Comparison of ENCODE assay signal across 18 cellular contexts in the genomic region with DNA sequence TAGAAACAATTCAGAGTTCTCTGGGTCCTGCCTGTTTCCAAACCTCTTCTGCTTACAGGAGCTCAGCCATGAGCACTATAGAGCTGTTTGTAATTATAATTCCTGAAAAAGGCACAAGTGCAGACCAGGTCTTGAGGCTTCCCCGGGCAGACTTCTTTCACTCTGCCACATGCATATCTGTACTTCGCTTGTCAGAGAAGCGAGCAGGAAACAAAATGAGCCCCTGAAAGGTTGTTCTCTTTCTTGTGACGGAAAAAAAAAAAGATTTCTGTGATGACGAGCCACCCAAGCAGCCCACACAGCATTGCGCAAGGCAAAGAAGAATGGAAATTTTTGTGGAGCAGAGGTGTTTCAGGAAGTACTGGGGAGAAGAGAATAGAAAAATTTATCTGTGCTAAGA.
DNase-seq lines count a peak whose midpoint lies in the region; ATAC-seq, FAIRE-seq and TF ChIP-seq lines count a peak whose summit lies in the region.
"Had no signal": no experiment of that assay in that cellular context is flagged by ENCODE, and none has a peak within 500 bp of the region (broad histone marks: within the 10 kb centered on the region; RNA-seq: fewer than 3 reads in every experiment).

No MANE protein-coding gene starts in this region.

- H3K27ac Mint-ChIP-seq in stimulated activated naive CD8-positive, alpha-beta T cell treated with anti-CD3 and anti-CD28 coated beads, Interleukin-15, amount 100 ng/mL, for 72 hours, result no peak overlapping the region
- H3K27ac Mint-ChIP-seq: CD4-positive, alpha-beta memory T cell; immature natural killer cell had no signal

- no peaks in the 10 kb centered on the region for H3K36me3 ChIP-seq in OCI-LY3 (replicated peaks; ENCODE audit: low read depth, low read length)

- TF ChIP-seq CTCF in OCI-LY3 (IDR thresholded peaks at IDR 0.05; ENCODE audit: low read depth, low read length), result no peak
- TF ChIP-seq CTCF in D721Med (IDR thresholded peaks at IDR 0.05; ENCODE audit: insufficient read depth, missing control alignments), result no peak

- no peaks in the 10 kb centered on the region for H3K79me2 ChIP-seq in OCI-LY3 (ENCODE audit: low read length)

- H2AFZ ChIP-seq in OCI-LY3 (ENCODE audit: low read depth, low read length), result peak overlapping the region; percentile 49

- no peaks in the 10 kb centered on the region for H3K9me3 Mint-ChIP-seq in stimulated activated naive CD8-positive, alpha-beta T cell treated with anti-CD3 and anti-CD28 coated beads, Interleukin-15, amount 100 ng/mL, for 72 hours
- H3K9me3 Mint-ChIP-seq: CD4-positive, alpha-beta memory T cell had no signal

- no peak overlapping the region for H3K4me3 Mint-ChIP-seq in stimulated activated naive CD8-positive, alpha-beta T cell treated with anti-CD3 and anti-CD28 coated beads, Interleukin-15, amount 100 ng/mL, for 72 hours
- H3K4me3 Mint-ChIP-seq: immature natural killer cell had no signal

- peak overlapping the region; percentile 76 for H3K4me2 ChIP-seq in OCI-LY3 (ENCODE audit: low read length)
- H3K4me2 ChIP-seq: A549 had no signal

- no peaks in the 10 kb centered on the region for H3K9me3 ChIP-seq in OCI-LY3 (ENCODE audit: insufficient read depth, low read length)
- H3K9me3 ChIP-seq: A549 had no signal

- H3K4me1 ChIP-seq in OCI-LY3 (ENCODE audit: low read length), result peaks cover 36% of the 10 kb centered on the region
- H3K4me1 ChIP-seq: A549 had no signal

- H3K27me3 ChIP-seq in OCI-LY3 (ENCODE audit: low read depth, low read length), result no peaks in the 10 kb centered on the region

- ATAC-seq in stimulated activated naive CD8-positive, alpha-beta T cell treated with anti-CD3 and anti-CD28 coated beads, Interleukin-15, Interleukin-2, amounts not matched to agents 100 U/mL and 50 U/mL, for 24 hours, result peak; percentile 12
- ATAC-seq in stimulated activated naive CD8-positive, alpha-beta T cell treated with anti-CD3 and anti-CD28 coated beads, Interleukin-15, amount 100 ng/mL, for 72 hours, result no peak
- no peak for ATAC-seq in GM21390 (IDR thresholded peaks at IDR 0.05; ENCODE audit: unreplicated experiment)
- no peak for ATAC-seq in GM21381 (IDR thresholded peaks at IDR 0.05; ENCODE audit: unreplicated experiment)
- ATAC-seq: A549 had no signal

- H3K27ac ChIP-seq in OCI-LY3 (ENCODE audit: low read length), result peak overlapping the region; percentile 38
- H3K27ac ChIP-seq: A549 had no signal

- no peak for FAIRE-seq in D721Med (lab: Jason Lieb, UNC)
- FAIRE-seq: A549, colon had no signal

- DNase-seq in stimulated activated naive CD8-positive, alpha-beta T cell treated with anti-CD3 and anti-CD28 coated beads, Interleukin-15, Interleukin-2, amounts not matched to agents 100 U/mL and 50 U/mL, for 24 hours, result no peak
- DNase-seq in stimulated activated naive CD8-positive, alpha-beta T cell treated with anti-CD3 and anti-CD28 coated beads, Interleukin-15, amount 100 ng/mL, for 72 hours, result no peak
- DNase-seq in left kidney (ENCODE audit: low read depth, low spot score), result peak; percentile 45
- DNase-seq in D721Med (ENCODE audit: insufficient read length, low spot score), result no peak
- no peak for DNase-seq in activated naive CD4-positive, alpha-beta T cell treated with anti-CD3 and anti-CD28 coated beads, Interleukin-2, amount 50 U/mL, for 16 hours
- DNase-seq: activated CD4-positive, alpha-beta T cell treated with anti-CD3 and anti-CD28 coated beads, Interleukin-2, amount 50 U/mL, for 4 hours; activated T-cell treated with anti-CD3 and anti-CD28 coated beads, Interleukin-2, amount 50 U/mL, for 48 hours; CD4-positive, alpha-beta memory T cell; EL; HCEC 1CT; immature natural killer cell; NCI-H1694; NCI-H446 had no signal

- peaks cover 6% of the 10 kb centered on the region for H3K4me1 Mint-ChIP-seq in stimulated activated naive CD8-positive, alpha-beta T cell treated with anti-CD3 and anti-CD28 coated beads, Interleukin-15, amount 100 ng/mL, for 72 hours

- H4K20me1 ChIP-seq in OCI-LY3 (ENCODE audit: insufficient read depth, low read length), result no peaks in the 10 kb centered on the region

- H3K27me3 Mint-ChIP-seq in stimulated activated naive CD8-positive, alpha-beta T cell treated with anti-CD3 and anti-CD28 coated beads, Interleukin-15, amount 100 ng/mL, for 72 hours, result no peaks in the 10 kb centered on the region
- H3K27me3 Mint-ChIP-seq: CD4-positive, alpha-beta memory T cell had no signal

- H3K4me3 ChIP-seq in OCI-LY3 (ENCODE audit: low read length), result peak overlapping the region; percentile 47
- H3K4me3 ChIP-seq: A549 had no signal

- H3K9ac ChIP-seq in OCI-LY3 (ENCODE audit: low read length), result peak overlapping the region; percentile 20
